Comparison of ENCODE assay signal across 7 cellular contexts in the genomic region with DNA sequence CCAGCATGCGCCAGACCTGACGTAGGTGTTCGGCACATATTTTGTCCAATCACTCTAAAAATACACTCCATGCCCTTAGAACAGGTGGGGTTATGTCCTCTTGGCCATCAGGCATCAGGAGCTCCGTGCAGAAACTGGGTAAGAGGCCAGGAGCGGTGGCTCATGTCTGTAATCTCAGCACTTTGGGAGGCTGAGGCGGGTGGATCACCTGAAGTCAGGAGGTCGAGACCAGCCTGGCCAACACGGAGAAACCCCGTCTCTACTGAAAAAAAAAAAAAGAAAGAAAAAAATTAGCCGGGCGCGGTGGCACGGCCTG. TPM values are rescaled to one million over a fixed set of nuclear protein-coding genes. Genes with fewer than 3 reads are reported as not detected.
DNase-seq lines count a peak whose midpoint lies in the region; ATAC-seq and TF ChIP-seq lines count a peak whose summit lies in the region.
"Not testable (repeated sequence)": the region's sequence is repeated elsewhere in the genome, so short reads cannot be mapped to it uniquely, and the experiment has no call there.

No MANE protein-coding gene starts in this region.

- H2AFZ ChIP-seq in PC-9, result peak overlapping the region; percentile 29; the same call in 1 of the 2 replicates

- not testable (repeated sequence) for ATAC-seq in naive B cell (ENCODE audit: low read depth in 2 of 2)

- H3K4me1 ChIP-seq in PC-9 (replicated peaks; ENCODE audit: insufficient read depth) (peaks cover 30% of the 10 kb centered on the region), left ventricle myocardium inferior (peaks cover 57% of the 10 kb centered on the region)

- H3K36me3 ChIP-seq in H7 (replicated peaks; ENCODE audit: control insufficient read depth, insufficient read depth, low read length); PC-9 (ENCODE audit: low read depth): not testable (repeated sequence)
- H3K36me3 ChIP-seq in left ventricle myocardium inferior, result peaks cover 13% of the 10 kb centered on the region

- not testable (repeated sequence) for TF ChIP-seq CTCF in PC-9 (conservative IDR thresholded peaks at IDR 0.05); coronary artery (IDR thresholded peaks at IDR 0.05); left ventricle myocardium inferior (IDR thresholded peaks at IDR 0.05; ENCODE audit: borderline replicate concordance)

- not testable (repeated sequence) for DNase-seq in H7; PC-9; activated T-helper 1 cell treated with anti-CD3 and anti-CD28 coated beads, Interleukin-12 subunit alpha, Interleukin-12 subunit beta, Interleukin-2, Interleukin-4 antibody, amounts not matched to agents 30 ng/mL and 10 ng/mL and 1 ng/mL, durations not matched to agents 14 hours and 24 hours and 36 hours (ENCODE audit: low spot score); coronary artery (ENCODE audit: low spot score); left ventricle myocardium inferior; naive B cell

- H3K4me3 Mint-ChIP-seq in activated T-helper 1 cell treated with anti-CD3 and anti-CD28 coated beads, Interleukin-12 subunit alpha, Interleukin-12 subunit beta, Interleukin-2, Interleukin-4 antibody, amounts not matched to agents 30 ng/mL and 10 ng/mL and 1 ng/mL, durations not matched to agents 14 hours and 24 hours and 36 hours, result peak overlapping the region; percentile 92
- peak overlapping the region; percentile 81 to 99 (median 97) for H3K4me3 Mint-ChIP-seq in naive B cell

- peak overlapping the region; percentile 100 for H3K4me2 ChIP-seq in PC-9

- H3F3A ChIP-seq in PC-9 (ENCODE audit: insufficient read depth, low read depth), result peaks cover 45% of the 10 kb centered on the region

- POLR2A ChIA-PET in PC-9 (lab: Charles Lee; ENCODE audit: unreplicated experiment), result interaction anchor here (0.6 to 0.7 kb wide), 5 partner anchors 20 to 1217 kb away, joined by 3 to 7 read pairs (median 5); no protein-coding TSS in a partner anchor

- H3K27me3 Mint-ChIP-seq in activated T-helper 1 cell treated with anti-CD3 and anti-CD28 coated beads, Interleukin-12 subunit alpha, Interleukin-12 subunit beta, Interleukin-2, Interleukin-4 antibody, amounts not matched to agents 30 ng/mL and 10 ng/mL and 1 ng/mL, durations not matched to agents 14 hours and 24 hours and 36 hours (ENCODE audit: insufficient read depth); naive B cell: not testable (repeated sequence)

- CTCF ChIA-PET in PC-9 (lab: Charles Lee), result interaction anchor here (0.7 to 1.2 kb wide), 2 partner anchors 252 to 570 kb away, joined by 3 read pairs; no protein-coding TSS in a partner anchor

- not testable (repeated sequence) for H3K9me3 Mint-ChIP-seq in activated T-helper 1 cell treated with anti-CD3 and anti-CD28 coated beads, Interleukin-12 subunit alpha, Interleukin-12 subunit beta, Interleukin-2, Interleukin-4 antibody, amounts not matched to agents 30 ng/mL and 10 ng/mL and 1 ng/mL, durations not matched to agents 14 hours and 24 hours and 36 hours; naive B cell

- H4K20me1 ChIP-seq in PC-9 (ENCODE audit: insufficient read depth), result peaks cover 29% of the 10 kb centered on the region

- peak overlapping the region; percentile 96 for H3K27ac ChIP-seq in PC-9
- peak overlapping the region; percentile 94 to 99 for H3K27ac ChIP-seq in coronary artery
- H3K27ac ChIP-seq in left ventricle myocardium inferior (replicated peaks), result peak overlapping the region; percentile 98
- H3K27ac ChIP-seq in skin epidermis, result peak overlapping the region in 20 of 21 experiments; percentile 90 to 99 (median 98)

- H3K36me3 Mint-ChIP-seq in activated T-helper 1 cell treated with anti-CD3 and anti-CD28 coated beads, Interleukin-12 subunit alpha, Interleukin-12 subunit beta, Interleukin-2, Interleukin-4 antibody, amounts not matched to agents 30 ng/mL and 10 ng/mL and 1 ng/mL, durations not matched to agents 14 hours and 24 hours and 36 hours (ENCODE audit: low read depth), result peaks cover 19% of the 10 kb centered on the region
- not testable (repeated sequence) for H3K36me3 Mint-ChIP-seq in naive B cell

- BruUV-seq in PC-9 (replicated peaks; lab: Mats Ljungman, UMichigan), result not testable (repeated sequence)

- H3K27ac Mint-ChIP-seq in activated T-helper 1 cell treated with anti-CD3 and anti-CD28 coated beads, Interleukin-12 subunit alpha, Interleukin-12 subunit beta, Interleukin-2, Interleukin-4 antibody, amounts not matched to agents 30 ng/mL and 10 ng/mL and 1 ng/mL, durations not matched to agents 14 hours and 24 hours and 36 hours, result peak overlapping the region; percentile 98
- H3K27ac Mint-ChIP-seq in naive B cell, result peak overlapping the region; percentile 100

- intact Hi-C loops in PC-9 (cut with micrococcal nuclease; ENCODE audit: unreplicated experiment), result loop anchor here (2.0 kb wide), 2 partner anchors 19 to 247 kb away; no protein-coding TSS in a partner anchor
- intact Hi-C loops in activated T-helper 1 cell treated with anti-CD3 and anti-CD28 coated beads, Interleukin-12 subunit alpha, Interleukin-12 subunit beta, Interleukin-2, Interleukin-4 antibody, amounts not matched to agents 30 ng/mL and 10 ng/mL and 1 ng/mL, durations not matched to agents 14 hours and 24 hours and 36 hours (cut with micrococcal nuclease), result loop anchor here (1.0 to 2.0 kb wide), 7 partner anchors 33 to 545 kb away; a partner anchor contains a TSS
- intact Hi-C loops in left ventricle myocardium inferior (cut with micrococcal nuclease), result not testable (repeated sequence)

- peaks cover 26% of the 10 kb centered on the region for H3K4me1 Mint-ChIP-seq in activated T-helper 1 cell treated with anti-CD3 and anti-CD28 coated beads, Interleukin-12 subunit alpha, Interleukin-12 subunit beta, Interleukin-2, Interleukin-4 antibody, amounts not matched to agents 30 ng/mL and 10 ng/mL and 1 ng/mL, durations not matched to agents 14 hours and 24 hours and 36 hours (ENCODE audit: low read depth)
- peaks cover 38 to 54% (median 42%) of the 10 kb centered on the region in 3 donors for H3K4me1 Mint-ChIP-seq in naive B cell

- 0 out of 2 replicates have a peak overlapping the region, but pooled peaks have one; percentile 11 for H3K4me3 ChIP-seq in H7 (ENCODE audit: insufficient read depth, low read depth, low read length)
- H3K4me3 ChIP-seq in PC-9, result peak overlapping the region; percentile 100
- H3K4me3 ChIP-seq in coronary artery, result peak overlapping the region; percentile 83
- peak overlapping the region; percentile 94 for H3K4me3 ChIP-seq in left ventricle myocardium inferior
- peak overlapping the region in 5 of 7 experiments; percentile 63 to 82 (median 80) for H3K4me3 ChIP-seq in skin epidermis

- not testable (repeated sequence) for H3K27me3 ChIP-seq in H7 (ENCODE audit: control insufficient read depth, insufficient read depth, low read length); PC-9 (ENCODE audit: insufficient read depth, low read depth); left ventricle myocardium inferior (ENCODE audit: low read depth)

- H3K79me2 ChIP-seq in PC-9 (ENCODE audit: low read depth), result peaks cover 35% of the 10 kb centered on the region

- H3K9me2 ChIP-seq in PC-9 (ENCODE audit: insufficient read depth), result not testable (repeated sequence)

- H3K9me3 ChIP-seq in PC-9 (ENCODE audit: insufficient read depth, low read depth); left ventricle myocardium inferior (replicated peaks): not testable (repeated sequence)

RNA-seq across cellular contexts. Expression of a gene that starts 1.1 kb away (rescaled TPM):
- total RNA-seq in H7 (2014; rRNA removed; shearing (Covaris generic)), result 43.2 and 47.9 TPM in 2 replicates
- total RNA-seq in PC-9 (2021), result 60.1 and 62.9 TPM in 2 replicates
- total RNA-seq in activated T-helper 1 cell treated with anti-CD3 and anti-CD28 coated beads, Interleukin-12 subunit alpha, Interleukin-12 subunit beta, Interleukin-2, Interleukin-4 antibody, amounts not matched to agents 30 ng/mL and 10 ng/mL and 1 ng/mL, durations not matched to agents 14 hours and 24 hours and 36 hours, result 77.9 and 87.2 TPM in 2 replicates
- total RNA-seq in left ventricle myocardium inferior, result 35.2 TPM
- 100 to 1,000 TPM in 1 of 6 donors, 10 to 100 TPM in 5; 61.2 to 106 (median 81.3) TPM for polyA plus RNA-seq in naive B cell (ENCODE audit: low read depth in 6 of 6)

RNA-seq across cellular contexts. Expression of a gene that starts 24.6 kb away (rescaled TPM):
- total RNA-seq in H7 (2014; rRNA removed; shearing (Covaris generic)), result 0.42 TPM in 1 of 2 replicates, not detected in the other
- 0.79 and 1.1 TPM in 2 replicates for total RNA-seq in PC-9 (2021)
- total RNA-seq in activated T-helper 1 cell treated with anti-CD3 and anti-CD28 coated beads, Interleukin-12 subunit alpha, Interleukin-12 subunit beta, Interleukin-2, Interleukin-4 antibody, amounts not matched to agents 30 ng/mL and 10 ng/mL and 1 ng/mL, durations not matched to agents 14 hours and 24 hours and 36 hours, result 0.49 TPM in 1 of 2 replicates, not detected in the other
- 0.38 TPM for total RNA-seq in left ventricle myocardium inferior
- 1 to 10 TPM in 1 of 6 donors, under 1 TPM in 2, not detected in 3; 0.38 to 1.6 (median 0.77) TPM for polyA plus RNA-seq in naive B cell (ENCODE audit: low read depth in 6 of 6)

RNA-seq across cellular contexts. Expression of a gene that starts 33.4 kb away (rescaled TPM):
- total RNA-seq in H7 (2014; rRNA removed; shearing (Covaris generic)), result 75.6 and 86.8 TPM in 2 replicates
- total RNA-seq in PC-9 (2021) (97.6 and 106 TPM in 2 replicates), left ventricle myocardium inferior (298 TPM)
- total RNA-seq in activated T-helper 1 cell treated with anti-CD3 and anti-CD28 coated beads, Interleukin-12 subunit alpha, Interleukin-12 subunit beta, Interleukin-2, Interleukin-4 antibody, amounts not matched to agents 30 ng/mL and 10 ng/mL and 1 ng/mL, durations not matched to agents 14 hours and 24 hours and 36 hours, result 69.8 and 75.1 TPM in 2 replicates
- 100 to 1,000 TPM in 2 of 6 donors, 10 to 100 TPM in 4; 72.0 to 142 (median 83.8) TPM for polyA plus RNA-seq in naive B cell (ENCODE audit: low read depth in 6 of 6)

Comparison
In these comparisons a context has a peak if more than half of its experiments do, and no peak if none do; other contexts are left out.
1. H3K4me3 ChIP-seq: peak in every context shown above with its lines; median percentile 100 in PC-9; 94 in left ventricle myocardium inferior; 83 in coronary artery; 80 in skin epidermis; 11 in H7.